Comparison of ENCODE assay signal across 1 cellular context in the genomic region with DNA sequence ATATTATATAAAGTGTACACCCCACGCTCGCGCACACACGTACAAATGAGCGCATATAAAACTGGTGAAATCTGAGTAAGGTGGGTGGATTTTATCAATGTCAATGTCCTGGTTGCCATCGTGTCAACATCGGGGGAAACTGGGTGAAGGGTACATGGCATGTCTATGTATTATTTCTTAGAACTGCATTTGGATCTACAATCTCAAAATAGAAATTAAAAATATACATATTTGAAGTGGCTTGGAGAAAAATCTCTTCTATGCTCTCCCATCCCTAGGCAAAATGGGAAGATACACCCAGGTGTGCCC.
TF ChIP-seq lines count a peak whose summit lies in the region.

No MANE protein-coding gene starts in this region.

TF ChIP-seq in HepG2, 621 proteins besides CTCF, POLR2A, EP300 and RAD21 (continued from another document):
- TF ChIP-seq, protein P1, sequence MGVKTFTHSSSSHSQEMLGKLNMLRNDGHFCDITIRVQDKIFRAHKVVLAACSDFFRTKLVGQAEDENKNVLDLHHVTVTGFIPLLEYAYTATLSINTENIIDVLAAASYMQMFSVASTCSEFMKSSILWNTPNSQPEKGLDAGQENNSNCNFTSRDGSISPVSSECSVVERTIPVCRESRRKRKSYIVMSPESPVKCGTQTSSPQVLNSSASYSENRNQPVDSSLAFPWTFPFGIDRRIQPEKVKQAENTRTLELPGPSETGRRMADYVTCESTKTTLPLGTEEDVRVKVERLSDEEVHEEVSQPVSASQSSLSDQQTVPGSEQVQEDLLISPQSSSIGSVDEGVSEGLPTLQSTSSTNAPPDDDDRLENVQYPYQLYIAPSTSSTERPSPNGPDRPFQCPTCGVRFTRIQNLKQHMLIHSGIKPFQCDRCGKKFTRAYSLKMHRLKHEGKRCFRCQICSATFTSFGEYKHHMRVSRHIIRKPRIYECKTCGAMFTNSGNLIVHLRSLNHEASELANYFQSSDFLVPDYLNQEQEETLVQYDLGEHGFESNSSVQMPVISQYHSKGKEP (CRISPR knock-in tag; IDR thresholded peaks at IDR 0.05): no peak
- TF ChIP-seq ZSCAN25 (CRISPR knock-in tag; IDR thresholded peaks at IDR 0.05): no peak
- TF ChIP-seq ZNF136 (CRISPR knock-in tag; IDR thresholded peaks at IDR 0.05; ENCODE audit: low read depth): no peak
- TF ChIP-seq ZNF501 (CRISPR knock-in tag; IDR thresholded peaks at IDR 0.05): no peak
- TF ChIP-seq SRSF9 (IDR thresholded peaks at IDR 0.05; ENCODE audit: borderline replicate concordance, insufficient read depth, low read depth, low read length, poor library complexity, severe bottlenecking): no peak
- no peak for TF ChIP-seq ZNF891 (CRISPR knock-in tag; IDR thresholded peaks at IDR 0.05)
- TF ChIP-seq ZNF790 (CRISPR knock-in tag; IDR thresholded peaks at IDR 0.05; ENCODE audit: borderline replicate concordance): no peak
